In the genomic region with DNA sequence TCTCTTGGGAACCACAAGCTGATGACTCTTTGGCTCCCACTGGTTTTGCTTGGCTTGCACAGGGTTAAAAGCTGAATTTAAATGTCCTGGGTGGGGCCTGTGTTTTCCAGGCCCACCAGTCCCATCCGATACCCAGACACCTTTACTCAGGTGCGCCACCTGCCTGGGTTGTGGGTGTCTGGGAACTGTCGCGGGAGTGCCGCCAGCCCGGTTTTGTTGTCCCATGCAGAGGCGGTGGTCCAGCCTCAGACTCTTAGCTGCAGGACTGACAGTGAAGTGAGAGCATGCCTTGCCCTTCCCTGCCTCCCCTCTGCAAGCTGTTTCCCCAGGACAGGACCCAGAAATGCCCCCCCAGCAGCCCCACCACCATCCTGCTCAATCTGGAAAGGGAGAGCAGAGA, we compare ENCODE assay signal across 17 cellular contexts.
"Had no signal": no experiment of that assay in that cellular context is flagged by ENCODE, and none has a peak within 500 bp of the region (broad histone marks: within the 10 kb centered on the region; RNA-seq: fewer than 3 reads in every experiment).

No MANE protein-coding gene starts in this region.

- H3K9me3 ChIP-seq: colonic mucosa, lower lobe of right lung, thyroid gland had no signal

- DNase-seq: activated CD4-positive, alpha-beta T cell treated with anti-CD3 and anti-CD28 coated beads, Interleukin-2, amount 10 ng/mL, durations not matched to agents 7 days and 5 days; activated CD8-positive, alpha-beta memory T cell treated with anti-CD3 and anti-CD28 coated beads, Interleukin-2, amount 50 U/mL, for 4 hours; activated naive CD4-positive, alpha-beta T cell treated with anti-CD3 and anti-CD28 coated beads, Interleukin-2, amount 50 U/mL, for 16 hours; activated T-cell treated with anti-CD3 and anti-CD28 coated beads, Interleukin-2, amount 50 U/mL, for 4 hours; aorta; brain microvascular endothelial cell; central memory CD4-positive, alpha-beta T cell; colonic mucosa; foreskin melanocyte; immature natural killer cell; lower lobe of right lung; nucleus accumbens; retina; stimulated activated naive CD4-positive, alpha-beta T cell; T-cell; thyroid gland had no signal

- H3K27me3 ChIP-seq: brain microvascular endothelial cell, colonic mucosa, thyroid gland had no signal

- H3K9me3 Mint-ChIP-seq: activated CD4-positive, alpha-beta T cell treated with anti-CD3 and anti-CD28 coated beads, Interleukin-2, amount 10 ng/mL, durations not matched to agents 7 days and 5 days; activated T-cell treated with anti-CD3 and anti-CD28 coated beads, Interleukin-2, amount 50 U/mL, for 4 hours; immature natural killer cell; natural killer cell treated with Interleukin-12 subunit alpha and Interleukin-12 subunit beta and Interleukin-15 and Interleukin-18, amount 100 ng/mL, for 72 hours; T-cell had no signal

- H3K27ac ChIP-seq: brain microvascular endothelial cell, colonic mucosa, lower lobe of right lung, thyroid gland had no signal

- H3K4me1 Mint-ChIP-seq: activated CD4-positive, alpha-beta T cell treated with anti-CD3 and anti-CD28 coated beads, Interleukin-2, amount 10 ng/mL, durations not matched to agents 7 days and 5 days; immature natural killer cell; T-cell had no signal

- H3K4me3 Mint-ChIP-seq: activated CD4-positive, alpha-beta T cell treated with anti-CD3 and anti-CD28 coated beads, Interleukin-2, amount 10 ng/mL, durations not matched to agents 7 days and 5 days; activated T-cell treated with anti-CD3 and anti-CD28 coated beads, Interleukin-2, amount 50 U/mL, for 4 hours; immature natural killer cell; natural killer cell treated with Interleukin-12 subunit alpha and Interleukin-12 subunit beta and Interleukin-15 and Interleukin-18, amount 100 ng/mL, for 72 hours; T-cell had no signal

- H3K4me3 ChIP-seq: colonic mucosa, lower lobe of right lung, thyroid gland had no signal

- H3K36me3 ChIP-seq: brain microvascular endothelial cell, colonic mucosa, lower lobe of right lung, thyroid gland had no signal

- H3K36me3 Mint-ChIP-seq: natural killer cell treated with Interleukin-12 subunit alpha and Interleukin-12 subunit beta and Interleukin-15 and Interleukin-18, amount 100 ng/mL, for 72 hours; T-cell had no signal

- H3K27ac Mint-ChIP-seq: activated CD4-positive, alpha-beta T cell treated with anti-CD3 and anti-CD28 coated beads, Interleukin-2, amount 10 ng/mL, durations not matched to agents 7 days and 5 days; immature natural killer cell; natural killer cell treated with Interleukin-12 subunit alpha and Interleukin-12 subunit beta and Interleukin-15 and Interleukin-18, amount 100 ng/mL, for 72 hours; T-cell had no signal

- ATAC-seq: activated T-cell treated with anti-CD3 and anti-CD28 coated beads, Interleukin-2, amount 50 U/mL, for 4 hours; lower lobe of right lung; natural killer cell treated with Interleukin-12 subunit alpha and Interleukin-12 subunit beta and Interleukin-15 and Interleukin-18, amount 100 ng/mL, for 72 hours; T-cell had no signal

- H3K4me1 ChIP-seq: colonic mucosa had no signal
